24 cellular contexts compared by ENCODE assay signal in genomic region chr21:35297665-35298064, GRCh38.
"Had no signal": no experiment of that assay in that cellular context is flagged by ENCODE, and none has a peak within 500 bp of the region (broad histone marks: within the 10 kb centered on the region; RNA-seq: fewer than 3 reads in every experiment).

No MANE protein-coding gene starts in this region.

- H3K9me3 Mint-ChIP-seq: immature natural killer cell, natural killer cell had no signal

- ATAC-seq: left colon; natural killer cell; sciatic nerve; stimulated activated memory B cell treated with anti-CD40 and anti-IgM and Interleukin-4, amounts not matched to agents 10 μg/mL and 1 μg/mL and 100 μg/mL, for 72 hours had no signal

- H3K27me3 ChIP-seq: right atrium auricular region, tibial nerve, upper lobe of left lung, uterus had no signal

- H3K9me3 ChIP-seq: left ventricle myocardium inferior, lower lobe of right lung, prostate gland, right atrium auricular region, thoracic aorta, tibial nerve, upper lobe of left lung, uterus had no signal

- H3K27ac Mint-ChIP-seq: immature natural killer cell; natural killer cell; stimulated activated memory B cell treated with anti-CD40 and anti-IgM and Interleukin-4, amounts not matched to agents 10 μg/mL and 1 μg/mL and 100 μg/mL, for 72 hours; stimulated activated naive CD8-positive, alpha-beta T cell treated with anti-CD3 and anti-CD28 coated beads, Interleukin-15, Interleukin-2, amounts not matched to agents 100 ng/mL and 50 ng/mL, for 24 hours had no signal

- H3K36me3 ChIP-seq: left ventricle myocardium inferior, lower lobe of right lung, prostate gland, right atrium auricular region, thoracic aorta, tibial nerve, upper lobe of left lung, uterus had no signal

- DNase-seq: cortex of kidney; dorsolateral prefrontal cortex; effector CD4-positive, alpha-beta T cell; hypothalamus; immature natural killer cell; islet precursor cell; kidney glomerular epithelial cell; left colon; left ventricle myocardium inferior; lower lobe of right lung; natural killer cell; stimulated activated CD4-positive, alpha-beta T cell treated with anti-CD3 and anti-CD28 coated beads, Interleukin-2, amount 100 ng/mL, for 24 hours; stimulated activated CD4-positive, alpha-beta T cell treated with anti-CD3 and anti-CD28 coated beads, Interleukin-4, amount 100 ng/mL, for 24 hours; upper lobe of left lung; uterus had no signal

- FAIRE-seq: frontal cortex had no signal

- H3K36me3 Mint-ChIP-seq: immature natural killer cell; natural killer cell; stimulated activated memory B cell treated with anti-CD40 and anti-IgM and Interleukin-4, amounts not matched to agents 10 μg/mL and 1 μg/mL and 100 μg/mL, for 72 hours had no signal

- H2AFZ ChIP-seq: parathyroid adenoma had no signal

- H3K79me2 ChIP-seq: parathyroid adenoma had no signal

- H3K9ac ChIP-seq: parathyroid adenoma had no signal

- H3K27ac ChIP-seq: dorsolateral prefrontal cortex, left ventricle myocardium inferior, lower lobe of right lung, parathyroid adenoma, prostate gland, right atrium auricular region, thoracic aorta, tibial nerve, upper lobe of left lung, uterus had no signal

- H3K27me3 Mint-ChIP-seq: stimulated activated naive CD8-positive, alpha-beta T cell treated with anti-CD3 and anti-CD28 coated beads, Interleukin-15, Interleukin-2, amounts not matched to agents 100 ng/mL and 50 ng/mL, for 24 hours had no signal

- H3K4me3 Mint-ChIP-seq: immature natural killer cell; natural killer cell; stimulated activated memory B cell treated with anti-CD40 and anti-IgM and Interleukin-4, amounts not matched to agents 10 μg/mL and 1 μg/mL and 100 μg/mL, for 72 hours; stimulated activated naive CD8-positive, alpha-beta T cell treated with anti-CD3 and anti-CD28 coated beads, Interleukin-15, Interleukin-2, amounts not matched to agents 100 ng/mL and 50 ng/mL, for 24 hours had no signal

- H3K4me3 ChIP-seq: dorsolateral prefrontal cortex, left ventricle myocardium inferior, lower lobe of right lung, prostate gland, right atrium auricular region, thoracic aorta, tibial nerve, upper lobe of left lung, uterus had no signal

- H3K4me1 ChIP-seq: lower lobe of right lung, parathyroid adenoma, prostate gland, upper lobe of left lung, uterus had no signal

- H3K4me1 Mint-ChIP-seq: immature natural killer cell; natural killer cell; stimulated activated memory B cell treated with anti-CD40 and anti-IgM and Interleukin-4, amounts not matched to agents 10 μg/mL and 1 μg/mL and 100 μg/mL, for 72 hours had no signal
